ENCODE assay signal across 1 cellular context in the genomic region with DNA sequence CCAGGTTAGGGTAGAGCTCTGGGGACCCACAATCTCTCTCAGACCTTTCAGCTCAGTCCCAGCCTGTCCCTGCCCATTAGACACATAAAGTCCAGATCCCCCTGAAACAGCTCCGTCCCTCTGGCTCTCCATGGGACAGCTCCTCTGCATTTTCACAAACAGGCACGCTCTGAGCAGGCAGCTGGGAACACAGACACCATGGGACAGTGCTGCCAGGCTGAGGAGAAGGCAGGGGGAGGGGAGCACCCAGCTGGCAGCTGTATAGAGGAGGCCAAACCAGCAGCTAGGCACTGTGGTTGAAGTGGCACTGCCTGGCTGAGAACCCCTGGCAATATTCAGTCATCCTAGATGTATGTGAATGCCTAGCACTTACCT.
A peak's percentile ranks its signal among the peaks of the same experiment; 100 is the strongest.
TF ChIP-seq lines count a peak whose summit lies in the region.

No MANE protein-coding gene starts in this region.

TF ChIP-seq in HepG2, 621 proteins besides CTCF, POLR2A, EP300 and RAD21:
- TF ChIP-seq, protein P1, sequence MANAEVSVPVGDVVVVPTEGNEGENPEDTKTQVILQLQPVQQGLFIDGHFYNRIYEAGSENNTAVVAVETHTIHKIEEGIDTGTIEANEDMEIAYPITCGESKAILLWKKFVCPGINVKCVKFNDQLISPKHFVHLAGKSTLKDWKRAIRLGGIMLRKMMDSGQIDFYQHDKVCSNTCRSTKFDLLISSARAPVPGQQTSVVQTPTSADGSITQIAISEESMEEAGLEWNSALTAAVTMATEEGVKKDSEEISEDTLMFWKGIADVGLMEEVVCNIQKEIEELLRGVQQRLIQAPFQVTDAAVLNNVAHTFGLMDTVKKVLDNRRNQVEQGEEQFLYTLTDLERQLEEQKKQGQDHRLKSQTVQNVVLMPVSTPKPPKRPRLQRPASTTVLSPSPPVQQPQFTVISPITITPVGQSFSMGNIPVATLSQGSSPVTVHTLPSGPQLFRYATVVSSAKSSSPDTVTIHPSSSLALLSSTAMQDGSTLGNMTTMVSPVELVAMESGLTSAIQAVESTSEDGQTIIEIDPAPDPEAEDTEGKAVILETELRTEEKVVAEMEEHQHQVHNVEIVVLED (CRISPR knock-in tag; IDR thresholded peaks at IDR 0.05; ENCODE audit: borderline replicate concordance), result no peak
- TF ChIP-seq HNRNPL (IDR thresholded peaks at IDR 0.05; ENCODE audit: low read depth, low read length), result 0 out of 2 replicates have a peak, but pooled peaks have one; percentile 35
- no peak for TF ChIP-seq ZNF782 (CRISPR knock-in tag; IDR thresholded peaks at IDR 0.05; ENCODE audit: borderline replicate concordance)
- 0 out of 2 replicates have a peak, but pooled peaks have one; percentile 21 for TF ChIP-seq POLR2G (IDR thresholded peaks at IDR 0.05; ENCODE audit: low read depth, low read length)
- peak; percentile 27; the same call in 1 of the 2 replicates for TF ChIP-seq ZNF687 (CRISPR knock-in tag; IDR thresholded peaks at IDR 0.05)
- TF ChIP-seq, protein P2, sequence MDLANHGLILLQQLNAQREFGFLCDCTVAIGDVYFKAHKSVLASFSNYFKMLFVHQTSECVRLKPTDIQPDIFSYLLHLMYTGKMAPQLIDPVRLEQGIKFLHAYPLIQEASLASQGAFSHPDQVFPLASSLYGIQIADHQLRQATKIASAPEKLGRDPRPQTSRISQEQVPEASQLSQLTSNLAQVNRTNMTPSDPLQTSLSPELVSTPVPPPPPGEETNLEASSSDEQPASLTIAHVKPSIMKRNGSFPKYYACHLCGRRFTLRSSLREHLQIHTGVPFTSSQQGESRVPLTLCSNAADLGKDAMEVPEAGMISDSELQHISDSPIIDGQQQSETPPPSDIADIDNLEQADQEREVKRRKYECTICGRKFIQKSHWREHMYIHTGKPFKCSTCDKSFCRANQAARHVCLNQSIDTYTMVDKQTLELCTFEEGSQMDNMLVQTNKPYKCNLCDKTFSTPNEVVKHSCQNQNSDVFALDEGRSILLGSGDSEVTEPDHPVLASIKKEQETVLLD (CRISPR knock-in tag; IDR thresholded peaks at IDR 0.05; ENCODE audit: low read depth), result no peak
- no peak for TF ChIP-seq MED13 (CRISPR knock-in tag; IDR thresholded peaks at IDR 0.05)
- TF ChIP-seq ZFX (CRISPR knock-in tag; IDR thresholded peaks at IDR 0.05; ENCODE audit: low read depth), result 0 out of 2 replicates have a peak, but pooled peaks have one; percentile 15
- TF ChIP-seq KDM4B (CRISPR knock-in tag; IDR thresholded peaks at IDR 0.05), result no peak
- TF ChIP-seq, protein P3, sequence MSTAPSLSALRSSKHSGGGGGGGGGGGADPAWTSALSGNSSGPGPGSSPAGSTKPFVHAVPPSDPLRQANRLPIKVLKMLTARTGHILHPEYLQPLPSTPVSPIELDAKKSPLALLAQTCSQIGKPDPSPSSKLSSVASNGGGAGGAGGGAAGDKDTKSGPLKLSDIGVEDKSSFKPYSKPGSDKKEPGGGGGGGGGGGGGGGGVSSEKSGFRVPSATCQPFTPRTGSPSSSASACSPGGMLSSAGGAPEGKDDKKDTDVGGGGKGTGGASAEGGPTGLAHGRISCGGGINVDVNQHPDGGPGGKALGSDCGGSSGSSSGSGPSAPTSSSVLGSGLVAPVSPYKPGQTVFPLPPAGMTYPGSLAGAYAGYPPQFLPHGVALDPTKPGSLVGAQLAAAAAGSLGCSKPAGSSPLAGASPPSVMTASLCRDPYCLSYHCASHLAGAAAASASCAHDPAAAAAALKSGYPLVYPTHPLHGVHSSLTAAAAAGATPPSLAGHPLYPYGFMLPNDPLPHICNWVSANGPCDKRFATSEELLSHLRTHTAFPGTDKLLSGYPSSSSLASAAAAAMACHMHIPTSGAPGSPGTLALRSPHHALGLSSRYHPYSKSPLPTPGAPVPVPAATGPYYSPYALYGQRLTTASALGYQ (CRISPR knock-in tag; IDR thresholded peaks at IDR 0.05), result no peak
- TF ChIP-seq NFE2L1 (CRISPR knock-in tag; IDR thresholded peaks at IDR 0.05; ENCODE audit: borderline replicate concordance), result no peak
- no peak for TF ChIP-seq MLLT10 (CRISPR knock-in tag; IDR thresholded peaks at IDR 0.05)
- no peak for TF ChIP-seq KLF15 (CRISPR knock-in tag; IDR thresholded peaks at IDR 0.05; ENCODE audit: borderline replicate concordance)
